ENCODE assay signal across 27 cellular contexts in the genomic region with DNA sequence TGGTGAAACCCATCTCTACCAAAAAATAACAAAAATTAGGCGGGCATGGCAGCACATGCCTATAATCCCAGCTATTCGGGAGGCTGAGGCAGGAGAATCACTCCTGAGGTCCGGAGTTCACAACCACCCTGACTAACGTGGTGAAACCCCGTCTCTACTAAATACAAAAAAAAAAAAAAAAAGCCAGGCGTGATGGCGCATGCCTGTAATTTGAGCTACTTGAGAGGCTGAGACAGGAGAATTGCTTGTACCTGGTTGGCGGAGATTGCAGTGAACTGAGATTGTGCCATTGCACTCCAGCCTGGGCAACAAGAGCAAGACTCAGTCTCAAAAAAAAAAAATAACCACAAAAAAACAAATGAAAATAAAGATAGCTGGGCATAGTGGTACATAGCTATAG.
"Had no signal": no experiment of that assay in that cellular context is flagged by ENCODE, and none has a peak within 500 bp of the region (broad histone marks: within the 10 kb centered on the region; RNA-seq: fewer than 3 reads in every experiment).

No MANE protein-coding gene starts in this region.

- ATAC-seq: activated CD4-positive, CD25-positive, alpha-beta regulatory T cell treated with anti-CD3 and anti-CD28 coated beads, Interleukin-2, amount 50 U/mL, for 24 hours; effector memory CD8-positive, alpha-beta T cell; heart left ventricle; left colon; naive thymus-derived CD8-positive, alpha-beta T cell; pancreas; psoas muscle; stimulated activated effector memory CD8-positive, alpha-beta T cell treated with anti-CD3 and anti-CD28 coated beads, Interleukin-12 subunit alpha, Interleukin-12 subunit beta, amount 100 ng/mL, for 72 hours; stimulated activated naive CD8-positive, alpha-beta T cell treated with anti-CD3 and anti-CD28 coated beads, Interleukin-15, amount 100 ng/mL, for 72 hours had no signal

- H3K4me3 ChIP-seq: cardiac muscle cell, heart left ventricle, pancreas, psoas muscle, sigmoid colon, uterus had no signal

- DNase-seq: activated CD4-positive, alpha-beta T cell treated with anti-CD3 and anti-CD28 coated beads for 48 hours; activated CD4-positive, alpha-beta T cell treated with anti-CD3 and anti-CD28 coated beads, Interleukin-2, amount 50 U/mL, for 48 hours; activated CD8-positive, alpha-beta memory T cell treated with anti-CD3 and anti-CD28 coated beads for 24 hours; activated effector memory CD4-positive, alpha-beta T cell treated with Interleukin-2 at 50 U/mL for 16 hours; activated naive CD4-positive, alpha-beta T cell treated with Interleukin-2 at 50 U/mL for 16 hours; anterior cingulate cortex; cortex of kidney; effector memory CD8-positive, alpha-beta T cell; heart left ventricle; hypothalamus; immature natural killer cell; kidney; left colon; naive thymus-derived CD8-positive, alpha-beta T cell; nucleus accumbens; pancreas; psoas muscle; sigmoid colon; small intestine; stimulated activated CD4-positive, alpha-beta T cell treated with anti-CD3 and anti-CD28 coated beads, Interleukin-4, amount 100 ng/mL, for 24 hours; stimulated activated naive CD8-positive, alpha-beta T cell treated with anti-CD3 and anti-CD28 coated beads, Interleukin-15, amount 100 ng/mL, for 72 hours; substantia nigra; uterus; WERI-Rb-1 had no signal
